1 cellular context compared by ENCODE assay signal in the genomic region with DNA sequence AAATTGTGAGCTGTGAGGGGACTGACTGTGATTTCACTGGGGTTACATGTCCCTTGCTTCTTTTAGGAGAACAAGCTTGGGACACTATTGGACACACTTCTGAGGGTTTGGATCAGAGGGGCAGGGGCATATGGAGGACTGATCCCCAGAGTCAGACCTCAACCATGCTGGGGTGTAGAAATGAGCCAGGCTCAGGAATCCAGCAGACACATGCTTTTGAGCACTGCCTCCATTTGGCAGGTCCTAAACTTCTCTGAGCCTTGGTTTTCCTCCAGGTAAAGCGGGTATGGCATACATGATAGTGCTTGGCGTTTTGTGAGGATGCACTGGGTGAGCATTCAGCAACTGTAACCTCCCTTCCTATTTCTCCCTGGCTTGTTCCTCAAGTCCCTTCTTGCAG.
TF ChIP-seq lines count a peak whose summit lies in the region.

No MANE protein-coding gene starts in this region.

TF ChIP-seq in GM23338, 12 proteins besides CTCF, POLR2A, EP300 and RAD21 (continued from another document):
- TF ChIP-seq, protein P1, sequence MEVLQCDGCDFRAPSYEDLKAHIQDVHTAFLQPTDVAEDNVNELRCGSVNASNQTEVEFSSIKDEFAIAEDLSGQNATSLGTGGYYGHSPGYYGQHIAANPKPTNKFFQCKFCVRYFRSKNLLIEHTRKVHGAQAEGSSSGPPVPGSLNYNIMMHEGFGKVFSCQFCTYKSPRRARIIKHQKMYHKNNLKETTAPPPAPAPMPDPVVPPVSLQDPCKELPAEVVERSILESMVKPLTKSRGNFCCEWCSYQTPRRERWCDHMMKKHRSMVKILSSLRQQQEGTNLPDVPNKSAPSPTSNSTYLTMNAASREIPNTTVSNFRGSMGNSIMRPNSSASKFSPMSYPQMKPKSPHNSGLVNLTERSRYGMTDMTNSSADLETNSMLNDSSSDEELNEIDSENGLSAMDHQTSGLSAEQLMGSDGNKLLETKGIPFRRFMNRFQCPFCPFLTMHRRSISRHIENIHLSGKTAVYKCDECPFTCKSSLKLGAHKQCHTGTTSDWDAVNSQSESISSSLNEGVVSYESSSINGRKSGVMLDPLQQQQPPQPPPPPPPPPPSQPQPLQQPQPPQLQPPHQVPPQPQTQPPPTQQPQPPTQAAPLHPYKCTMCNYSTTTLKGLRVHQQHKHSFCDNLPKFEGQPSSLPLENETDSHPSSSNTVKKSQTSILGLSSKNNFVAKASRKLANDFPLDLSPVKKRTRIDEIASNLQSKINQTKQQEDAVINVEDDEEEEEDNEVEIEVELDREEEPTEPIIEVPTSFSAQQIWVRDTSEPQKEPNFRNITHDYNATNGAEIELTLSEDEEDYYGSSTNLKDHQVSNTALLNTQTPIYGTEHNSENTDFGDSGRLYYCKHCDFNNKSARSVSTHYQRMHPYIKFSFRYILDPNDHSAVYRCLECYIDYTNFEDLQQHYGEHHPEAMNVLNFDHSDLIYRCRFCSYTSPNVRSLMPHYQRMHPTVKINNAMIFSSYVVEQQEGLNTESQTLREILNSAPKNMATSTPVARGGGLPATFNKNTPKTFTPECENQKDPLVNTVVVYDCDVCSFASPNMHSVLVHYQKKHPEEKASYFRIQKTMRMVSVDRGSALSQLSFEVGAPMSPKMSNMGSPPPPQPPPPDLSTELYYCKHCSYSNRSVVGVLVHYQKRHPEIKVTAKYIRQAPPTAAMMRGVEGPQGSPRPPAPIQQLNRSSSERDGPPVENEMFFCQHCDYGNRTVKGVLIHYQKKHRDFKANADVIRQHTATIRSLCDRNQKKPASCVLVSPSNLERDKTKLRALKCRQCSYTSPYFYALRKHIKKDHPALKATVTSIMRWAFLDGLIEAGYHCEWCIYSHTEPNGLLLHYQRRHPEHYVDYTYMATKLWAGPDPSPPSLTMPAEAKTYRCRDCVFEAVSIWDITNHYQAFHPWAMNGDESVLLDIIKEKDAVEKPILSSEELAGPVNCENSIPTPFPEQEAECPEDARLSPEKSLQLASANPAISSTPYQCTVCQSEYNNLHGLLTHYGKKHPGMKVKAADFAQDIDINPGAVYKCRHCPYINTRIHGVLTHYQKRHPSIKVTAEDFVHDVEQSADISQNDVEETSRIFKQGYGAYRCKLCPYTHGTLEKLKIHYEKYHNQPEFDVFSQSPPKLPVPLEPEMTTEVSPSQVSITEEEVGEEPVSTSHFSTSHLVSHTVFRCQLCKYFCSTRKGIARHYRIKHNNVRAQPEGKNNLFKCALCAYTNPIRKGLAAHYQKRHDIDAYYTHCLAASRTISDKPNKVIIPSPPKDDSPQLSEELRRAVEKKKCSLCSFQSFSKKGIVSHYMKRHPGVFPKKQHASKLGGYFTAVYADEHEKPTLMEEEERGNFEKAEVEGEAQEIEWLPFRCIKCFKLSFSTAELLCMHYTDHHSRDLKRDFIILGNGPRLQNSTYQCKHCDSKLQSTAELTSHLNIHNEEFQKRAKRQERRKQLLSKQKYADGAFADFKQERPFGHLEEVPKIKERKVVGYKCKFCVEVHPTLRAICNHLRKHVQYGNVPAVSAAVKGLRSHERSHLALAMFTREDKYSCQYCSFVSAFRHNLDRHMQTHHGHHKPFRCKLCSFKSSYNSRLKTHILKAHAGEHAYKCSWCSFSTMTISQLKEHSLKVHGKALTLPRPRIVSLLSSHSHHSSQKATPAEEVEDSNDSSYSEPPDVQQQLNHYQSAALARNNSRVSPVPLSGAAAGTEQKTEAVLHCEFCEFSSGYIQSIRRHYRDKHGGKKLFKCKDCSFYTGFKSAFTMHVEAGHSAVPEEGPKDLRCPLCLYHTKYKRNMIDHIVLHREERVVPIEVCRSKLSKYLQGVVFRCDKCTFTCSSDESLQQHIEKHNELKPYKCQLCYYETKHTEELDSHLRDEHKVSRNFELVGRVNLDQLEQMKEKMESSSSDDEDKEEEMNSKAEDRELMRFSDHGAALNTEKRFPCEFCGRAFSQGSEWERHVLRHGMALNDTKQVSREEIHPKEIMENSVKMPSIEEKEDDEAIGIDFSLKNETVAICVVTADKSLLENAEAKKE (CRISPR knock-in tag; IDR thresholded peaks at IDR 0.05): no peak
- TF ChIP-seq, protein P2, sequence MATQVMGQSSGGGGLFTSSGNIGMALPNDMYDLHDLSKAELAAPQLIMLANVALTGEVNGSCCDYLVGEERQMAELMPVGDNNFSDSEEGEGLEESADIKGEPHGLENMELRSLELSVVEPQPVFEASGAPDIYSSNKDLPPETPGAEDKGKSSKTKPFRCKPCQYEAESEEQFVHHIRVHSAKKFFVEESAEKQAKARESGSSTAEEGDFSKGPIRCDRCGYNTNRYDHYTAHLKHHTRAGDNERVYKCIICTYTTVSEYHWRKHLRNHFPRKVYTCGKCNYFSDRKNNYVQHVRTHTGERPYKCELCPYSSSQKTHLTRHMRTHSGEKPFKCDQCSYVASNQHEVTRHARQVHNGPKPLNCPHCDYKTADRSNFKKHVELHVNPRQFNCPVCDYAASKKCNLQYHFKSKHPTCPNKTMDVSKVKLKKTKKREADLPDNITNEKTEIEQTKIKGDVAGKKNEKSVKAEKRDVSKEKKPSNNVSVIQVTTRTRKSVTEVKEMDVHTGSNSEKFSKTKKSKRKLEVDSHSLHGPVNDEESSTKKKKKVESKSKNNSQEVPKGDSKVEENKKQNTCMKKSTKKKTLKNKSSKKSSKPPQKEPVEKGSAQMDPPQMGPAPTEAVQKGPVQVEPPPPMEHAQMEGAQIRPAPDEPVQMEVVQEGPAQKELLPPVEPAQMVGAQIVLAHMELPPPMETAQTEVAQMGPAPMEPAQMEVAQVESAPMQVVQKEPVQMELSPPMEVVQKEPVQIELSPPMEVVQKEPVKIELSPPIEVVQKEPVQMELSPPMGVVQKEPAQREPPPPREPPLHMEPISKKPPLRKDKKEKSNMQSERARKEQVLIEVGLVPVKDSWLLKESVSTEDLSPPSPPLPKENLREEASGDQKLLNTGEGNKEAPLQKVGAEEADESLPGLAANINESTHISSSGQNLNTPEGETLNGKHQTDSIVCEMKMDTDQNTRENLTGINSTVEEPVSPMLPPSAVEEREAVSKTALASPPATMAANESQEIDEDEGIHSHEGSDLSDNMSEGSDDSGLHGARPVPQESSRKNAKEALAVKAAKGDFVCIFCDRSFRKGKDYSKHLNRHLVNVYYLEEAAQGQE (IDR thresholded peaks at IDR 0.05; ENCODE audit: unreplicated experiment): no peak
- TF ChIP-seq ZNF331 (CRISPR knock-in tag; IDR thresholded peaks at IDR 0.05; ENCODE audit: low read depth): no peak
TF ChIP-seq in GM23338: peak in this region for 0.
